26 cellular contexts compared by ENCODE assay signal in genomic region chr12:5554711-5555110, GRCh38.
DNase-seq lines count a peak whose midpoint lies in the region; ATAC-seq, FAIRE-seq and TF ChIP-seq lines count a peak whose summit lies in the region.
"Had no signal": no experiment of that assay in that cellular context is flagged by ENCODE, and none has a peak within 500 bp of the region (broad histone marks: within the 10 kb centered on the region; RNA-seq: fewer than 3 reads in every experiment).

No MANE protein-coding gene starts in this region.

- no peak overlapping the region for H2BK5ac ChIP-seq in IMR-90 (ENCODE audit: low read depth, low read length, poor library complexity, severe bottlenecking)
- no peak overlapping the region for H2BK5ac ChIP-seq in H1 (ENCODE audit: low read depth, low read length)

- intact Hi-C loops in IMR-90 (cut with micrococcal nuclease): no loop called here

- H2AFZ ChIP-seq in IMR-90 (replicated peaks; ENCODE audit: low read length, poor library complexity) (peak overlapping the region; percentile 77), H1 (ENCODE audit: low read length) (no peak overlapping the region)

- H3K4me1 ChIP-seq in IMR-90 (ENCODE audit: control insufficient read depth, insufficient read depth, low read length) (no peaks in the 10 kb centered on the region; the same call in 1 of the 2 replicates), H1 (replicated peaks in 1 of 4; ENCODE audit: control insufficient read depth in 3 of 4, insufficient read depth in 4 of 4, low read length in 3 of 4) (peaks cover 0 to 3% (median 0%) of the 10 kb centered on the region in 4 experiments; a peak in 2 of 7 replicates)
- H3K4me1 ChIP-seq: sigmoid colon, suprapubic skin had no signal

- H3K23me2 ChIP-seq in H1 (ENCODE audit: low read depth, low read length): no peaks in the 10 kb centered on the region

- H2BK20ac ChIP-seq in IMR-90 (ENCODE audit: low read depth, low read length) (no peak overlapping the region), H1 (ENCODE audit: low read length) (0 out of 2 replicates have a peak overlapping the region, but pooled peaks have one; percentile 48)

- H3K9ac ChIP-seq in IMR-90 (ENCODE audit: low read depth, low read length) (no peak overlapping the region), H1 (replicated peaks in 1 of 4; ENCODE audit: extremely low read depth in 1 of 4, low read depth in 3 of 4, low read length in 3 of 4) (no peak overlapping the region)

- CTCF ChIA-PET in BJ (lab: Yijun Ruan, JAX): interaction anchor here (0.7 to 2.0 kb wide), 3 partner anchors 13 to 126 kb away, joined by 3 to 5 read pairs (median 4); no protein-coding TSS in a partner anchor
- CTCF ChIA-PET in IMR-90 (lab: Yijun Ruan, JAX): interaction anchor here (0.7 to 0.9 kb wide), 2 partner anchors 11 to 25 kb away, joined by 3 read pairs; no protein-coding TSS in a partner anchor
- CTCF ChIA-PET in H1 (lab: Charles Lee; ENCODE audit: partially characterized antibody): interaction anchor here (1.0 to 3.5 kb wide), 8 partner anchors 10 to 483 kb away, joined by 3 to 33 read pairs (median 4); no protein-coding TSS in a partner anchor

- BruUV-seq in IMR-90 (replicated peaks; lab: Mats Ljungman, UMichigan): no TSS peak

- peak overlapping the region in 1 of 2 experiments; percentile 21; a peak in 1 of 4 replicates for H4K8ac ChIP-seq in IMR-90 (ENCODE audit: low read depth in 2 of 2, low read length in 2 of 2)
- no peak overlapping the region for H4K8ac ChIP-seq in H1 (ENCODE audit: extremely low read depth, insufficient read depth, low read length)

- H3K27me3 ChIP-seq in BJ (ENCODE audit: control insufficient read depth, insufficient read depth, low read length) (peaks cover 9% of the 10 kb centered on the region), IMR-90 (ENCODE audit: control insufficient read depth, insufficient read depth, low read length) (peaks cover 11% of the 10 kb centered on the region), H1 (replicated peaks in 1 of 4; ENCODE audit: control insufficient read depth in 3 of 4, extremely low read depth in 1 of 4, insufficient read depth in 3 of 4, low read length in 3 of 4) (no peaks in the 10 kb centered on the region)

- in situ Hi-C loops in IMR-90 (cut with MboI; ENCODE audit: low sequenced_read_pairs): no loop called here

- no peaks in the 10 kb centered on the region for H3K9me1 ChIP-seq in IMR-90 (ENCODE audit: insufficient read depth, low read length)

- H3K14ac ChIP-seq in IMR-90 (replicated peaks; ENCODE audit: low read depth, low read length) (no peak overlapping the region; the same call in 1 of the 2 replicates), H1 (ENCODE audit: insufficient read length) (no peak overlapping the region)

- H3K23ac ChIP-seq in IMR-90 (ENCODE audit: low read depth, low read length): no peak overlapping the region
- no peak overlapping the region for H3K23ac ChIP-seq in H1 (ENCODE audit: insufficient read length)

- H3K56ac ChIP-seq in IMR-90 (ENCODE audit: extremely low read depth, insufficient read depth, low read length) (no peak overlapping the region), H1 (replicated peaks; ENCODE audit: insufficient read length, low read depth, low read length) (no peak overlapping the region)

- H4K20me1 ChIP-seq in IMR-90 (ENCODE audit: insufficient read depth, low read length) (no peaks in the 10 kb centered on the region), H1 (replicated peaks in 1 of 2; ENCODE audit: control insufficient read depth in 1 of 2, insufficient read depth in 2 of 2, low read length in 2 of 2) (no peaks in the 10 kb centered on the region)

- H4K91ac ChIP-seq in IMR-90 (ENCODE audit: insufficient read depth, low read depth, low read length): no peak overlapping the region
- H4K91ac ChIP-seq in H1 (replicated peaks; ENCODE audit: insufficient read length, low read length): no peak overlapping the region

- TF ChIP-seq RAD21 in IMR-90 (IDR thresholded peaks at IDR 0.05; ENCODE audit: low read length): no peak
- no peak for TF ChIP-seq RAD21 in H1 (IDR thresholded peaks at IDR 0.05 in 1 of 2, conservative IDR thresholded peaks at IDR 0.05 in 1 of 2; ENCODE audit: low read depth in 2 of 2, low read length in 2 of 2)

- 40% methylated on average over 1 of the region's 4 CpGs; no CpG with 5 or more reads in 1 of the 2 experiments for WGBS in IMR-90 (ENCODE audit: extremely low coverage in 2 of 2, insufficient read length in 1 of 2), 2 experiments
- WGBS in H1 (ENCODE audit: extremely low coverage in 1 of 2, insufficient coverage in 1 of 2, insufficient read length in 1 of 2, insufficient replicate concordance in 2 of 2, low coverage in 1 of 2, low lambda C conversion rate in 2 of 2, missing lambda C conversion rate in 1 of 2), 2 experiments: 91% methylated on average over 4 of the region's 4 CpGs; no CpG with 5 or more reads in 1 of the 2 experiments

- H2BK15ac ChIP-seq in IMR-90 (ENCODE audit: low read depth, low read length) (no peak overlapping the region; the same call in 2 of the 3 replicates), H1 (ENCODE audit: low read length) (no peak overlapping the region)

- H3K18ac ChIP-seq in IMR-90 (ENCODE audit: low read depth, low read length): no peak overlapping the region
- no peak overlapping the region for H3K18ac ChIP-seq in H1 (ENCODE audit: extremely low read depth, low read length)

- H3K79me1 ChIP-seq in IMR-90 (ENCODE audit: low read depth in 1 of 2, low read length in 2 of 2) (no peaks in the 10 kb centered on the region), H1 (ENCODE audit: low read depth, low read length) (no peaks in the 10 kb centered on the region)

- TF ChIP-seq POLR2A in IMR-90 (IDR thresholded peaks at IDR 0.05; ENCODE audit: low read depth, low read length): no peak
- TF ChIP-seq POLR2A in H1 (IDR thresholded peaks at IDR 0.05; ENCODE audit: control extremely low read depth in 1 of 2, low read depth in 2 of 2, low read length in 2 of 2): no peak

- H3K4me3 ChIP-seq in BJ (ENCODE audit: low read depth, low read length): no peak overlapping the region
- no peak overlapping the region for H3K4me3 ChIP-seq in IMR-90 (ENCODE audit: insufficient read depth, low read depth, low read length)
- H3K4me3 ChIP-seq in H1 (ENCODE audit: extremely low read depth in 1 of 4, insufficient read depth in 2 of 4, low read depth in 3 of 4, low read length in 4 of 4): no peak overlapping the region
- H3K4me3 ChIP-seq: sigmoid colon, suprapubic skin had no signal

- TF ChIP-seq EP300 in H1 (IDR thresholded peaks at IDR 0.05; ENCODE audit: borderline replicate concordance in 1 of 2, low read depth in 2 of 2, low read length in 2 of 2): no peak

- no peaks in the 10 kb centered on the region for H3K36me3 ChIP-seq in BJ (ENCODE audit: control insufficient read depth, insufficient read depth, low read length)
- no peaks in the 10 kb centered on the region for H3K36me3 ChIP-seq in IMR-90 (ENCODE audit: control insufficient read depth, insufficient read depth, low read length)
- no peaks in the 10 kb centered on the region for H3K36me3 ChIP-seq in H1 (ENCODE audit: control insufficient read depth in 2 of 4, insufficient read depth in 4 of 4, low read length in 3 of 4)
- H3K36me3 ChIP-seq: sigmoid colon, suprapubic skin had no signal

- H2BK120ac ChIP-seq in IMR-90 (ENCODE audit: low read depth, low read length) (no peak overlapping the region), H1 (replicated peaks; ENCODE audit: low read depth, low read length) (no peak overlapping the region)

- no peaks in the 10 kb centered on the region for H3K79me2 ChIP-seq in H1 (ENCODE audit: control insufficient read depth in 1 of 2, insufficient read depth in 2 of 2, low read length in 2 of 2)

- H3K9me3 ChIP-seq in IMR-90 (ENCODE audit: control insufficient read depth, insufficient read depth, low read length) (no peaks in the 10 kb centered on the region; the same call in 1 of the 2 replicates), H1 (ENCODE audit: insufficient read depth in 2 of 2, low read depth in 1 of 2, low read length in 1 of 2) (no peaks in the 10 kb centered on the region)
- H3K9me3 ChIP-seq: sigmoid colon, suprapubic skin had no signal

- peak; percentile 64 for ATAC-seq in IMR-90 (ENCODE audit: low read depth)
- no peak for ATAC-seq in HG02642 (IDR thresholded peaks at IDR 0.05; ENCODE audit: poor library complexity, unreplicated experiment)
- ATAC-seq: esophagus mucosa; left cardiac atrium; natural killer cell treated with Interleukin-12 subunit alpha and Interleukin-12 subunit beta and Interleukin-15 and Interleukin-18, amount 100 ng/mL, for 72 hours; stimulated activated effector memory CD8-positive, alpha-beta T cell treated with anti-CD3 and anti-CD28 coated beads, Interleukin-12 subunit alpha, Interleukin-12 subunit beta, amount 100 ng/mL, for 72 hours had no signal

- H3K4ac ChIP-seq in IMR-90 (ENCODE audit: low read depth, low read length): peak overlapping the region; percentile 3; the same call in 1 of the 2 replicates
- no peak overlapping the region for H3K4ac ChIP-seq in H1 (replicated peaks; ENCODE audit: insufficient read length, low read depth, low read length)

- FAIRE-seq in H1 (lab: Jason Lieb, UNC): no peak
- FAIRE-seq: GM18507 had no signal

- H2BK12ac ChIP-seq in H1 (ENCODE audit: low read depth, low read length): no peak overlapping the region

- peak overlapping the region; percentile 15 for H2AK9ac ChIP-seq in IMR-90 (replicated peaks; ENCODE audit: low read depth, low read length, poor library complexity)

- peak; percentile 93 for DNase-seq in BJ (ENCODE audit: low read depth)
- DNase-seq in IMR-90: peak; percentile 58
- no peak for DNase-seq in H1 (ENCODE audit: low read depth in 1 of 2, low spot score in 2 of 2)
- DNase-seq in renal cortical epithelial cell (ENCODE audit: low read depth): peak; percentile 9
- no peak for DNase-seq in NCI-H526 treated with DMSO at 0.1 percent for 48 hours (lab: John Stamatoyannopoulos, UW)
- no peak for DNase-seq in NCI-H2171 (lab: John Stamatoyannopoulos, UW)
- DNase-seq in NCI-H446 treated with DMSO at 0.1 percent for 48 hours (lab: John Stamatoyannopoulos, UW): no peak
- DNase-seq: activated CD4-positive, alpha-beta T cell treated with anti-CD3 and anti-CD28 coated beads, Interleukin-2, amount 50 U/mL, for 1 hour; activated naive CD8-positive, alpha-beta T cell treated with anti-CD3 and anti-CD28 coated beads, Interleukin-2, amount 10 ng/mL, durations not matched to agents 7 days and 5 days; AML-193; central memory CD4-positive, alpha-beta T cell; DMS79 treated with DMSO at 0.1 percent for 48 hours; left cardiac atrium; mesendoderm; NCI-H1694 treated with DMSO at 0.1 percent for 48 hours; NCI-H82; posterior cingulate gyrus; SIG-M5; sigmoid colon had no signal

- H3K27ac ChIP-seq in IMR-90 (ENCODE audit: insufficient read depth, low read length): no peak overlapping the region
- no peak overlapping the region for H3K27ac ChIP-seq in H1 (ENCODE audit: low read depth, low read length)
- H3K27ac ChIP-seq: sigmoid colon, suprapubic skin, VCaP had no signal

- dilution Hi-C loops in IMR-90 (cut with HindIII; ENCODE audit: low sequenced_read_pairs, unreplicated experiment): no loop called here

- no peak overlapping the region for H4K5ac ChIP-seq in IMR-90 (ENCODE audit: low read depth, low read length)
- H4K5ac ChIP-seq in H1 (ENCODE audit: insufficient read length, low read depth, low read length): no peak overlapping the region

- no peak overlapping the region for H2AK5ac ChIP-seq in IMR-90 (ENCODE audit: low read depth, low read length)
- no peak overlapping the region for H2AK5ac ChIP-seq in H1 (ENCODE audit: low read depth, low read length)

- no peak overlapping the region for H3K4me2 ChIP-seq in IMR-90 (ENCODE audit: low read depth, low read length)
- H3K4me2 ChIP-seq in H1 (ENCODE audit: insufficient read depth in 1 of 2, low read depth in 2 of 2, low read length in 2 of 2): no peak overlapping the region

- TF ChIP-seq CTCF in BJ (IDR thresholded peaks at IDR 0.05; ENCODE audit: insufficient read depth, low read depth, low read length) (no peak), IMR-90 (conservative IDR thresholded peaks at IDR 0.05; ENCODE audit: low read depth, low read length) (no peak), H1 (IDR thresholded peaks at IDR 0.05; ENCODE audit: control extremely low read depth in 1 of 3, insufficient read depth in 1 of 3, low read depth in 1 of 3, low read length in 3 of 3) (no peak)

- POLR2A ChIA-PET in BJ (lab: Charles Lee): no interaction called here
- POLR2A ChIA-PET in IMR-90 (lab: Charles Lee; ENCODE audit: unreplicated experiment): no interaction called here
- POLR2A ChIA-PET in H1 (lab: Charles Lee; ENCODE audit: partially characterized antibody): no interaction called here

Comparison
In these comparisons a context has a peak if more than half of its experiments do, and no peak if none do; other contexts are left out.
1. DNase-seq: peak in BJ (single experiment), IMR-90 (single experiment) and renal cortical epithelial cell (single experiment); none in H1 (0 of 2), NCI-H526 treated with DMSO at 0.1 percent for 48 hours (single experiment), NCI-H2171 (single experiment) and NCI-H446 treated with DMSO at 0.1 percent for 48 hours (single experiment).